In genomic region chr3:155014953-155015352, GRCh38 we compare ENCODE assay signal across 5 cellular contexts.
"Had no signal": no experiment of that assay in that cellular context is flagged by ENCODE, and none has a peak within 500 bp of the region (broad histone marks: within the 10 kb centered on the region; RNA-seq: fewer than 3 reads in every experiment).

No MANE protein-coding gene starts in this region.

- DNase-seq: H9, HCEC 1CT, IMR-90, KBM-7 had no signal

- H2AFZ ChIP-seq: GM23338 had no signal

- H3K9me3 Mint-ChIP-seq: GM23338, H9 had no signal

- ATAC-seq: GM23338 had no signal

- H3K4me3 Mint-ChIP-seq: GM23338, H9 had no signal

- H3K4me3 ChIP-seq: GM23338 had no signal
